Comparison of ENCODE assay signal across 38 cellular contexts in genomic region chr1:86239490-86239889, GRCh38.
"Had no signal": no experiment of that assay in that cellular context is flagged by ENCODE, and none has a peak within 500 bp of the region (broad histone marks: within the 10 kb centered on the region; RNA-seq: fewer than 3 reads in every experiment).

No MANE protein-coding gene starts in this region.

- H3K4me3 Mint-ChIP-seq: activated naive CD4-positive, alpha-beta T cell treated with anti-CD3 and anti-CD28 coated beads for 36 hours; activated naive CD4-positive, alpha-beta T cell treated with anti-CD3 and anti-CD28 coated beads, Interleukin-2, amount 10 ng/mL, durations not matched to agents 7 days and 5 days; activated naive CD4-positive, alpha-beta T cell treated with anti-CD3 and anti-CD28 coated beads, Interleukin-2, amount 50 U/mL, for 24 hours; activated naive CD8-positive, alpha-beta T cell; activated naive CD8-positive, alpha-beta T cell treated with anti-CD3 and anti-CD28 coated beads for 36 hours; activated naive CD8-positive, alpha-beta T cell treated with anti-CD3 and anti-CD28 coated beads, Interleukin-2, amount 10 ng/mL, durations not matched to agents 7 days and 5 days; activated naive CD8-positive, alpha-beta T cell treated with anti-CD3 and anti-CD28 coated beads, Interleukin-2, amount 50 U/mL, for 24 hours; activated T-cell treated with anti-CD3 and anti-CD28 coated beads, Interleukin-2, amount 50 U/mL, for 24 hours; activated T-cell treated with anti-CD3 and anti-CD28 coated beads, Interleukin-2, amount 50 U/mL, for 4 hours; activated T-cell treated with anti-CD3 and anti-CD28 coated beads, Interleukin-2, amount 50 U/mL, for 72 hours; activated T-helper 1 cell treated with anti-CD3 and anti-CD28 coated beads, Interleukin-12 subunit alpha, Interleukin-12 subunit beta, Interleukin-2, Interleukin-4 antibody, amounts not matched to agents 30 ng/mL and 10 ng/mL and 1 ng/mL, durations not matched to agents 14 hours and 24 hours and 36 hours; activated T-helper 17 cell treated with anti-CD3 and anti-CD28 coated beads, Interleukin-2, amount 50 U/mL, for 72 hours; brain; central memory CD8-positive, alpha-beta T cell had no signal

- H3K27ac Mint-ChIP-seq: activated naive CD4-positive, alpha-beta T cell treated with anti-CD3 and anti-CD28 coated beads for 36 hours; activated naive CD4-positive, alpha-beta T cell treated with anti-CD3 and anti-CD28 coated beads, Interleukin-2, amount 10 ng/mL, durations not matched to agents 7 days and 5 days; activated naive CD4-positive, alpha-beta T cell treated with anti-CD3 and anti-CD28 coated beads, Interleukin-2, amount 50 U/mL, for 24 hours; activated naive CD4-positive, alpha-beta T cell treated with anti-CD3 and anti-CD28 coated beads, Interleukin-2, amount 50 U/mL, for 72 hours; activated naive CD8-positive, alpha-beta T cell; activated naive CD8-positive, alpha-beta T cell treated with anti-CD3 and anti-CD28 coated beads for 36 hours; activated naive CD8-positive, alpha-beta T cell treated with anti-CD3 and anti-CD28 coated beads, Interleukin-2, amount 10 ng/mL, durations not matched to agents 7 days and 5 days; activated naive CD8-positive, alpha-beta T cell treated with anti-CD3 and anti-CD28 coated beads, Interleukin-2, amount 50 U/mL, for 24 hours; activated T-cell treated with anti-CD3 and anti-CD28 coated beads, Interleukin-2, amount 50 U/mL, for 24 hours; activated T-cell treated with anti-CD3 and anti-CD28 coated beads, Interleukin-2, amount 50 U/mL, for 72 hours; activated T-helper 1 cell treated with anti-CD3 and anti-CD28 coated beads, Interleukin-12 subunit alpha, Interleukin-12 subunit beta, Interleukin-2, Interleukin-4 antibody, amounts not matched to agents 30 ng/mL and 10 ng/mL and 1 ng/mL, durations not matched to agents 14 hours and 24 hours and 36 hours; activated T-helper 17 cell treated with anti-CD3 and anti-CD28 coated beads, Interleukin-2, amount 50 U/mL, for 72 hours; activated T-helper 2 cell treated with anti-CD3 and anti-CD28 coated beads, Interferon-gamma antibody, Interleukin-2, Interleukin-4, amounts not matched to agents 10 μg/mL and 5 μg/mL and 100 μg/mL, durations not matched to agents 14 hours and 24 hours and 36 hours had no signal

- H3K9me3 ChIP-seq: adrenal gland, ascending aorta, body of pancreas had no signal

- H3K9me3 Mint-ChIP-seq: activated naive CD4-positive, alpha-beta T cell treated with anti-CD3 and anti-CD28 coated beads for 36 hours; activated naive CD8-positive, alpha-beta T cell treated with anti-CD3 and anti-CD28 coated beads, Interleukin-2, amount 50 U/mL, for 24 hours; activated T-cell treated with anti-CD3 and anti-CD28 coated beads, Interleukin-2, amount 50 U/mL, for 72 hours; activated T-helper 1 cell treated with anti-CD3 and anti-CD28 coated beads, Interleukin-12 subunit alpha, Interleukin-12 subunit beta, Interleukin-2, Interleukin-4 antibody, amounts not matched to agents 30 ng/mL and 10 ng/mL and 1 ng/mL, durations not matched to agents 14 hours and 24 hours and 36 hours; activated T-helper 17 cell treated with anti-CD3 and anti-CD28 coated beads, Interleukin-2, amount 50 U/mL, for 72 hours; activated T-helper 2 cell treated with anti-CD3 and anti-CD28 coated beads, Interferon-gamma antibody, Interleukin-2, Interleukin-4, amounts not matched to agents 10 μg/mL and 5 μg/mL and 100 μg/mL, durations not matched to agents 14 hours and 24 hours and 36 hours; central memory CD8-positive, alpha-beta T cell had no signal

- H3K27me3 Mint-ChIP-seq: activated naive CD4-positive, alpha-beta T cell treated with anti-CD3 and anti-CD28 coated beads, Interleukin-2, amount 10 ng/mL, durations not matched to agents 7 days and 5 days; activated naive CD8-positive, alpha-beta T cell; activated naive CD8-positive, alpha-beta T cell treated with anti-CD3 and anti-CD28 coated beads, Interleukin-2, amount 10 ng/mL, durations not matched to agents 7 days and 5 days; activated naive CD8-positive, alpha-beta T cell treated with anti-CD3 and anti-CD28 coated beads, Interleukin-2, amount 50 U/mL, for 24 hours; activated T-cell treated with anti-CD3 and anti-CD28 coated beads, Interleukin-2, amount 50 U/mL, for 24 hours; brain; central memory CD8-positive, alpha-beta T cell had no signal

- H3K27ac ChIP-seq: adrenal gland, ascending aorta, body of pancreas, brain microvascular endothelial cell, breast epithelium, cardiac muscle cell had no signal

- H3K27me3 ChIP-seq: adrenal gland, ascending aorta, body of pancreas, brain microvascular endothelial cell, breast epithelium, cardiac muscle cell had no signal

- H3K4me1 ChIP-seq: adrenal gland, ascending aorta, body of pancreas, breast epithelium had no signal

- H3K36me3 ChIP-seq: adrenal gland, ascending aorta, brain microvascular endothelial cell, breast epithelium, cardiac muscle cell had no signal

- ATAC-seq: activated naive CD4-positive, alpha-beta T cell treated with anti-CD3 and anti-CD28 coated beads, Interleukin-2, amount 50 U/mL, for 72 hours; activated naive CD8-positive, alpha-beta T cell treated with anti-CD3 and anti-CD28 coated beads, Interleukin-2, amount 50 U/mL, for 24 hours; activated T-cell treated with anti-CD3 and anti-CD28 coated beads, Interleukin-2, amount 50 U/mL, for 4 hours; activated T-cell treated with anti-CD3 and anti-CD28 coated beads, Interleukin-2, amount 50 U/mL, for 72 hours; activated T-helper 17 cell treated with anti-CD3 and anti-CD28 coated beads, Interleukin-2, amount 50 U/mL, for 72 hours; body of pancreas had no signal

- H3K4me3 ChIP-seq: adrenal gland, ascending aorta, body of pancreas, breast epithelium, cardiac muscle cell had no signal

- DNase-seq: activated effector memory CD4-positive, alpha-beta T cell treated with anti-CD3 and anti-CD28 coated beads, Interleukin-2, amount 50 U/mL, for 16 hours; activated effector memory CD4-positive, alpha-beta T cell treated with Interleukin-2 at 50 U/mL for 16 hours; activated gamma-delta T cell; activated gamma-delta T cell treated with Interleukin-2 at 50 U/mL for 16 hours; activated naive CD4-positive, alpha-beta T cell; activated naive CD4-positive, alpha-beta T cell treated with anti-CD3 and anti-CD28 coated beads for 36 hours; activated naive CD4-positive, alpha-beta T cell treated with anti-CD3 and anti-CD28 coated beads, Interleukin-2, amount 10 ng/mL, durations not matched to agents 7 days and 5 days; activated naive CD4-positive, alpha-beta T cell treated with anti-CD3 and anti-CD28 coated beads, Interleukin-2, amount 50 U/mL, for 16 hours; activated naive CD4-positive, alpha-beta T cell treated with Interleukin-2 at 50 U/mL for 16 hours; activated naive CD8-positive, alpha-beta T cell treated with anti-CD3 and anti-CD28 coated beads for 36 hours; activated naive CD8-positive, alpha-beta T cell treated with anti-CD3 and anti-CD28 coated beads, Interleukin-2, amount 10 ng/mL, durations not matched to agents 7 days and 5 days; activated naive CD8-positive, alpha-beta T cell treated with anti-CD3 and anti-CD28 coated beads, Interleukin-2, amount 50 U/mL, for 24 hours; activated T-cell treated with anti-CD3 and anti-CD28 coated beads, Interleukin-2, amount 50 U/mL, for 1 hour; activated T-cell treated with anti-CD3 and anti-CD28 coated beads, Interleukin-2, amount 50 U/mL, for 24 hours; activated T-cell treated with anti-CD3 and anti-CD28 coated beads, Interleukin-2, amount 50 U/mL, for 4 hours; activated T-cell treated with anti-CD3 and anti-CD28 coated beads, Interleukin-2, amount 50 U/mL, for 48 hours; activated T-cell treated with anti-CD3 and anti-CD28 coated beads, Interleukin-2, amount 50 U/mL, for 72 hours; adrenal gland; amniotic stem cell; amygdala; anterior cingulate cortex; aorta; body of pancreas; brain microvascular endothelial cell; caudate nucleus; central memory CD4-positive, alpha-beta T cell; cerebellar nuclear complex had no signal

- H3K4me1 Mint-ChIP-seq: activated naive CD4-positive, alpha-beta T cell treated with anti-CD3 and anti-CD28 coated beads, Interleukin-2, amount 10 ng/mL, durations not matched to agents 7 days and 5 days; activated naive CD4-positive, alpha-beta T cell treated with anti-CD3 and anti-CD28 coated beads, Interleukin-2, amount 50 U/mL, for 24 hours; activated naive CD8-positive, alpha-beta T cell treated with anti-CD3 and anti-CD28 coated beads for 36 hours; activated naive CD8-positive, alpha-beta T cell treated with anti-CD3 and anti-CD28 coated beads, Interleukin-2, amount 10 ng/mL, durations not matched to agents 7 days and 5 days; activated naive CD8-positive, alpha-beta T cell treated with anti-CD3 and anti-CD28 coated beads, Interleukin-2, amount 50 U/mL, for 24 hours; activated T-helper 17 cell treated with anti-CD3 and anti-CD28 coated beads, Interleukin-2, amount 50 U/mL, for 72 hours; central memory CD8-positive, alpha-beta T cell had no signal

- H3K36me3 Mint-ChIP-seq: activated naive CD4-positive, alpha-beta T cell treated with anti-CD3 and anti-CD28 coated beads, Interleukin-2, amount 10 ng/mL, durations not matched to agents 7 days and 5 days; activated naive CD4-positive, alpha-beta T cell treated with anti-CD3 and anti-CD28 coated beads, Interleukin-2, amount 50 U/mL, for 24 hours; activated naive CD4-positive, alpha-beta T cell treated with anti-CD3 and anti-CD28 coated beads, Interleukin-2, amount 50 U/mL, for 72 hours; activated naive CD8-positive, alpha-beta T cell; activated naive CD8-positive, alpha-beta T cell treated with anti-CD3 and anti-CD28 coated beads for 36 hours; activated naive CD8-positive, alpha-beta T cell treated with anti-CD3 and anti-CD28 coated beads, Interleukin-2, amount 10 ng/mL, durations not matched to agents 7 days and 5 days; brain had no signal
